ENCODE assay signal across 1 cellular context in genomic region chr6:24382891-24383494, GRCh38.
TF ChIP-seq lines count a peak whose summit lies in the region.

No MANE protein-coding gene starts in this region.

TF ChIP-seq in HepG2, 621 proteins besides CTCF, POLR2A, EP300 and RAD21 (continues in another document):
- TF ChIP-seq TCF7 (IDR thresholded peaks at IDR 0.05; ENCODE audit: low read depth) (0 out of 2 replicates have a peak, but pooled peaks have one; percentile 23), NFIC (IDR thresholded peaks at IDR 0.05; ENCODE audit: low read length) (peak; percentile 35; the same call in 1 of the 2 replicates), ZNF792 (CRISPR knock-in tag; IDR thresholded peaks at IDR 0.05) (peak; percentile 61), NR2F6 (IDR thresholded peaks at IDR 0.05) (peak; percentile 17; the same call in 1 of the 2 replicates), NR2F6 (CRISPR knock-in tag; IDR thresholded peaks at IDR 0.05) (peak; percentile 45; the same call in 1 of the 2 replicates), SAP130 (CRISPR knock-in tag; IDR thresholded peaks at IDR 0.05; ENCODE audit: low read depth) (0 out of 2 replicates have a peak, but pooled peaks have one; percentile 48), SALL1 (CRISPR knock-in tag; IDR thresholded peaks at IDR 0.05) (peak; percentile 66), ISL2 (CRISPR knock-in tag; IDR thresholded peaks at IDR 0.05) (peak; percentile 60), RXRA (CRISPR knock-in tag; IDR thresholded peaks at IDR 0.05) (peak; percentile 75), TP53 (CRISPR knock-in tag; conservative IDR thresholded peaks at IDR 0.05) (0 out of 2 replicates have a peak, but pooled peaks have one; percentile 40), ASH2L (IDR thresholded peaks at IDR 0.05; ENCODE audit: insufficient read length, low read depth, low read length) (peak; percentile 76), NCOA2 (CRISPR knock-in tag; IDR thresholded peaks at IDR 0.05) (peak; percentile 44; the same call in 1 of the 2 replicates), ZFX (CRISPR knock-in tag; IDR thresholded peaks at IDR 0.05; ENCODE audit: low read depth) (peak; percentile 58), ZMYM4 (CRISPR knock-in tag; IDR thresholded peaks at IDR 0.05) (peak; percentile 55; the same call in 1 of the 2 replicates), NCOR1 (IDR thresholded peaks at IDR 0.05; ENCODE audit: borderline replicate concordance, low read length) (peak; percentile 75; the same call in 1 of the 2 replicates), ZBTB20 (CRISPR knock-in tag; IDR thresholded peaks at IDR 0.05; ENCODE audit: borderline replicate concordance, low read depth) (0 out of 2 replicates have a peak, but pooled peaks have one; percentile 51), ZNF292 (CRISPR knock-in tag; IDR thresholded peaks at IDR 0.05; ENCODE audit: borderline replicate concordance, low read depth) (peak; percentile 69; the same call in 1 of the 2 replicates), NKX3-1 (CRISPR knock-in tag; IDR thresholded peaks at IDR 0.05) (0 out of 2 replicates have a peak, but pooled peaks have one; percentile 39), HMG20A (CRISPR knock-in tag; IDR thresholded peaks at IDR 0.05; ENCODE audit: borderline replicate concordance) (peak; percentile 37; the same call in 1 of the 2 replicates), AHDC1 (CRISPR knock-in tag; IDR thresholded peaks at IDR 0.05; ENCODE audit: borderline replicate concordance) (peak; percentile 60; the same call in 1 of the 2 replicates), ZNF629 (CRISPR knock-in tag; conservative IDR thresholded peaks at IDR 0.05) (0 out of 2 replicates have a peak, but pooled peaks have one; percentile 11), THRA (CRISPR knock-in tag; IDR thresholded peaks at IDR 0.05; ENCODE audit: borderline replicate concordance) (peak; percentile 69; the same call in 1 of the 2 replicates), BRD4 (CRISPR knock-in tag; IDR thresholded peaks at IDR 0.05) (peak; percentile 87), PHF21A (CRISPR knock-in tag; IDR thresholded peaks at IDR 0.05) (0 out of 2 replicates have a peak, but pooled peaks have one; percentile 24), GATA4 (IDR thresholded peaks at IDR 0.05; ENCODE audit: borderline replicate concordance, low read depth) (0 out of 2 replicates have a peak, but pooled peaks have one; percentile 14), HNRNPUL1 (IDR thresholded peaks at IDR 0.05; ENCODE audit: low read depth, low read length) (peak; percentile 87; the same call in 1 of the 2 replicates), RARA (CRISPR knock-in tag; IDR thresholded peaks at IDR 0.05) (peak; percentile 57), GATAD2A (CRISPR knock-in tag; IDR thresholded peaks at IDR 0.05) (peak; percentile 68; the same call in 1 of the 2 replicates), ZNF510 (CRISPR knock-in tag; IDR thresholded peaks at IDR 0.05; ENCODE audit: low read depth) (0 out of 2 replicates have a peak, but pooled peaks have one; percentile 40), PHF5A (CRISPR knock-in tag; IDR thresholded peaks at IDR 0.05; ENCODE audit: low read depth, unreplicated experiment) (peak; percentile 46), POLR2G (IDR thresholded peaks at IDR 0.05; ENCODE audit: low read depth, low read length) (peak; percentile 70), POGZ (CRISPR knock-in tag; IDR thresholded peaks at IDR 0.05) (peak; percentile 73; the same call in 1 of the 2 replicates), KAT8 (CRISPR knock-in tag; IDR thresholded peaks at IDR 0.05) (peak; percentile 26; the same call in 1 of the 2 replicates), ZFAT (CRISPR knock-in tag; conservative IDR thresholded peaks at IDR 0.05) (0 out of 2 replicates have a peak, but pooled peaks have one; percentile 34), SOX5 (CRISPR knock-in tag; IDR thresholded peaks at IDR 0.05; ENCODE audit: borderline replicate concordance) (peak; percentile 90), TAF1 (CRISPR knock-in tag; IDR thresholded peaks at IDR 0.05) (peak; percentile 74)
- TF ChIP-seq, protein P1, sequence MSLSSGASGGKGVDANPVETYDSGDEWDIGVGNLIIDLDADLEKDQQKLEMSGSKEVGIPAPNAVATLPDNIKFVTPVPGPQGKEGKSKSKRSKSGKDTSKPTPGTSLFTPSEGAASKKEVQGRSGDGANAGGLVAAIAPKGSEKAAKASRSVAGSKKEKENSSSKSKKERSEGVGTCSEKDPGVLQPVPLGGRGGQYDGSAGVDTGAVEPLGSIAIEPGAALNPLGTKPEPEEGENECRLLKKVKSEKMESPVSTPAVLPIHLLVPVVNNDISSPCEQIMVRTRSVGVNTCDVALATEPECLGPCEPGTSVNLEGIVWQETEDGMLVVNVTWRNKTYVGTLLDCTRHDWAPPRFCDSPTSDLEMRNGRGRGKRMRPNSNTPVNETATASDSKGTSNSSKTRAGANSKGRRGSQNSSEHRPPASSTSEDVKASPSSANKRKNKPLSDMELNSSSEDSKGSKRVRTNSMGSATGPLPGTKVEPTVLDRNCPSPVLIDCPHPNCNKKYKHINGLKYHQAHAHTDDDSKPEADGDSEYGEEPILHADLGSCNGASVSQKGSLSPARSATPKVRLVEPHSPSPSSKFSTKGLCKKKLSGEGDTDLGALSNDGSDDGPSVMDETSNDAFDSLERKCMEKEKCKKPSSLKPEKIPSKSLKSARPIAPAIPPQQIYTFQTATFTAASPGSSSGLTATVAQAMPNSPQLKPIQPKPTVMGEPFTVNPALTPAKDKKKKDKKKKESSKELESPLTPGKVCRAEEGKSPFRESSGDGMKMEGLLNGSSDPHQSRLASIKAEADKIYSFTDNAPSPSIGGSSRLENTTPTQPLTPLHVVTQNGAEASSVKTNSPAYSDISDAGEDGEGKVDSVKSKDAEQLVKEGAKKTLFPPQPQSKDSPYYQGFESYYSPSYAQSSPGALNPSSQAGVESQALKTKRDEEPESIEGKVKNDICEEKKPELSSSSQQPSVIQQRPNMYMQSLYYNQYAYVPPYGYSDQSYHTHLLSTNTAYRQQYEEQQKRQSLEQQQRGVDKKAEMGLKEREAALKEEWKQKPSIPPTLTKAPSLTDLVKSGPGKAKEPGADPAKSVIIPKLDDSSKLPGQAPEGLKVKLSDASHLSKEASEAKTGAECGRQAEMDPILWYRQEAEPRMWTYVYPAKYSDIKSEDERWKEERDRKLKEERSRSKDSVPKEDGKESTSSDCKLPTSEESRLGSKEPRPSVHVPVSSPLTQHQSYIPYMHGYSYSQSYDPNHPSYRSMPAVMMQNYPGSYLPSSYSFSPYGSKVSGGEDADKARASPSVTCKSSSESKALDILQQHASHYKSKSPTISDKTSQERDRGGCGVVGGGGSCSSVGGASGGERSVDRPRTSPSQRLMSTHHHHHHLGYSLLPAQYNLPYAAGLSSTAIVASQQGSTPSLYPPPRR (CRISPR knock-in tag; IDR thresholded peaks at IDR 0.05; ENCODE audit: borderline replicate concordance), result peak; percentile 20; the same call in 1 of the 2 replicates
- TF ChIP-seq, protein P2, sequence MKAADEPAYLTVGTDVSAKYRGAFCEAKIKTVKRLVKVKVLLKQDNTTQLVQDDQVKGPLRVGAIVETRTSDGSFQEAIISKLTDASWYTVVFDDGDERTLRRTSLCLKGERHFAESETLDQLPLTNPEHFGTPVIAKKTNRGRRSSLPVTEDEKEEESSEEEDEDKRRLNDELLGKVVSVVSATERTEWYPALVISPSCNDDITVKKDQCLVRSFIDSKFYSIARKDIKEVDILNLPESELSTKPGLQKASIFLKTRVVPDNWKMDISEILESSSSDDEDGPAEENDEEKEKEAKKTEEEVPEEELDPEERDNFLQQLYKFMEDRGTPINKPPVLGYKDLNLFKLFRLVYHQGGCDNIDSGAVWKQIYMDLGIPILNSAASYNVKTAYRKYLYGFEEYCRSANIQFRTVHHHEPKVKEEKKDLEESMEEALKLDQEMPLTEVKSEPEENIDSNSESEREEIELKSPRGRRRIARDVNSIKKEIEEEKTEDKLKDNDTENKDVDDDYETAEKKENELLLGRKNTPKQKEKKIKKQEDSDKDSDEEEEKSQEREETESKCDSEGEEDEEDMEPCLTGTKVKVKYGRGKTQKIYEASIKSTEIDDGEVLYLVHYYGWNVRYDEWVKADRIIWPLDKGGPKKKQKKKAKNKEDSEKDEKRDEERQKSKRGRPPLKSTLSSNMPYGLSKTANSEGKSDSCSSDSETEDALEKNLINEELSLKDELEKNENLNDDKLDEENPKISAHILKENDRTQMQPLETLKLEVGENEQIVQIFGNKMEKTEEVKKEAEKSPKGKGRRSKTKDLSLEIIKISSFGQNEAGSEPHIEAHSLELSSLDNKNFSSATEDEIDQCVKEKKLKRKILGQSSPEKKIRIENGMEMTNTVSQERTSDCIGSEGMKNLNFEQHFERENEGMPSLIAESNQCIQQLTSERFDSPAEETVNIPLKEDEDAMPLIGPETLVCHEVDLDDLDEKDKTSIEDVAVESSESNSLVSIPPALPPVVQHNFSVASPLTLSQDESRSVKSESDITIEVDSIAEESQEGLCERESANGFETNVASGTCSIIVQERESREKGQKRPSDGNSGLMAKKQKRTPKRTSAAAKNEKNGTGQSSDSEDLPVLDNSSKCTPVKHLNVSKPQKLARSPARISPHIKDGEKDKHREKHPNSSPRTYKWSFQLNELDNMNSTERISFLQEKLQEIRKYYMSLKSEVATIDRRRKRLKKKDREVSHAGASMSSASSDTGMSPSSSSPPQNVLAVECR (CRISPR knock-in tag; IDR thresholded peaks at IDR 0.05; ENCODE audit: borderline replicate concordance), result peak; percentile 39; the same call in 1 of the 2 replicates
- TF ChIP-seq, protein P3, sequence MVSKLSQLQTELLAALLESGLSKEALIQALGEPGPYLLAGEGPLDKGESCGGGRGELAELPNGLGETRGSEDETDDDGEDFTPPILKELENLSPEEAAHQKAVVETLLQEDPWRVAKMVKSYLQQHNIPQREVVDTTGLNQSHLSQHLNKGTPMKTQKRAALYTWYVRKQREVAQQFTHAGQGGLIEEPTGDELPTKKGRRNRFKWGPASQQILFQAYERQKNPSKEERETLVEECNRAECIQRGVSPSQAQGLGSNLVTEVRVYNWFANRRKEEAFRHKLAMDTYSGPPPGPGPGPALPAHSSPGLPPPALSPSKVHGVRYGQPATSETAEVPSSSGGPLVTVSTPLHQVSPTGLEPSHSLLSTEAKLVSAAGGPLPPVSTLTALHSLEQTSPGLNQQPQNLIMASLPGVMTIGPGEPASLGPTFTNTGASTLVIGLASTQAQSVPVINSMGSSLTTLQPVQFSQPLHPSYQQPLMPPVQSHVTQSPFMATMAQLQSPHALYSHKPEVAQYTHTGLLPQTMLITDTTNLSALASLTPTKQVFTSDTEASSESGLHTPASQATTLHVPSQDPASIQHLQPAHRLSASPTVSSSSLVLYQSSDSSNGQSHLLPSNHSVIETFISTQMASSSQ (IDR thresholded peaks at IDR 0.05; ENCODE audit: low read depth), result peak; percentile 93
- TF ChIP-seq, protein P3 (CRISPR knock-in tag; IDR thresholded peaks at IDR 0.05; ENCODE audit: borderline replicate concordance), result peak; percentile 93; the same call in 1 of the 2 replicates
